Comparison of ENCODE assay signal across 8 cellular contexts in the genomic region with DNA sequence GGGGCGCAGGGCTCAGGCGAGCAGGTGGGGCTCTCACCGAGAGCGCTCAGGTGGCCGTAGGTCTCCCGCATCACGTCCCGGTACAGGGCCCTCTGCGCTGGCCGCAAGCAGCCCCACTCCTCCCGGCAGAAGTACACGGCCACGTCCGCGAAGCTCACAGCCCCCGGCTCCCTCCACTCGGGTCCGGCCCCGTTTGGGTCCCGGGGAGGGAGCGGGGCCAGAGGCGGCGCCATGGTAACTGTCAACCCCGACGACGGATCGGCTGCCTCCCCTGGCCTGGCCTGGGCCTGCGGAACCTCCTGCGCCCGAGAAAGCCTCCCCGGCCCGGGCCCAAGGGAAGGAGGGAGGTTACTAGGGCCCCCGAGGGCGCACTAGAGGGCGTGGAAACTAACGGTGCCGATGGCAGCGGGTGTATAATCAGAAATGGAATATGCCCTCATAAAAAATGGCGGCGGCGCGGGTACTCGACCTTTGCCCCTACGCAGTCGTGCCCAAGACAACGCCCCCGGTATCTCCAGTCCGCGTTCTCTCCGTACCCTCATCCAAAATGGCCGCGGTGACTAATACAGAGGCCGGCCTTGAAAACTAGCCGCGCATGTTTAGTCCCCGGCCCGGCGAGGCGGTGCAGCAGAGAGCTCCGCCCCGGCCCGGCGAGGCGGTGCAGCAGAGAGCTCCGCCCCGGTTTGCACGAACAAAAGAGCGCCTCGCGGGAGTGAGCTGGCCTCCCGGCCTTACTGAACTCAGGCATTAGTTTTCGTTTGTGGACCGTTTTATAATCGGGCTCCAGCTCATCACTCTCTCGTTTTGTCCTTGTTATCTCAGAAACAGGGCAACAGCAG. TPM values are rescaled to one million over a fixed set of nuclear protein-coding genes. Genes with fewer than 3 reads are reported as not detected.
DNase-seq lines count a peak whose midpoint lies in the region; ATAC-seq, FAIRE-seq and TF ChIP-seq lines count a peak whose summit lies in the region.

A gene (minus strand): TSS at position 425 of the 839 bp plus-strand sequence. CDS start 192 bp downstream, at position 233.

- no peak for TF ChIP-seq CTCF in keratinocyte (optimal IDR thresholded peaks at IDR 0.05 in 1 of 3, IDR thresholded peaks at IDR 0.05 in 1 of 3, conservative IDR thresholded peaks at IDR 0.05 in 1 of 3; ENCODE audit: extremely low read depth in 1 of 3, insufficient read depth in 2 of 3, low read length in 3 of 3)

- no peak for FAIRE-seq in keratinocyte (lab: Jason Lieb, UNC)

- no peaks in the 10 kb centered on the region for H3K27me3 ChIP-seq in keratinocyte (ENCODE audit: control insufficient read depth, extremely low read depth, insufficient read depth, low read length)

- H2AFZ ChIP-seq in keratinocyte (ENCODE audit: control insufficient read depth, low read length), result peak within 1 kb of the TSS; percentile 90

- peak within 1 kb of the TSS; percentile 84 for H3K27ac ChIP-seq in keratinocyte (ENCODE audit: control insufficient read depth, insufficient read depth, low read length)

- peaks cover 11% of the 10 kb centered on the region for H3K4me1 ChIP-seq in keratinocyte (ENCODE audit: control insufficient read depth, extremely low read depth, insufficient read depth, low read length)

- no peaks in the 10 kb centered on the region for H3K9me3 ChIP-seq in keratinocyte (ENCODE audit: control insufficient read depth, low read depth, low read length)

- H3K4me3 ChIP-seq in keratinocyte (ENCODE audit: control insufficient read depth in 2 of 3, extremely low read depth in 1 of 3, insufficient read depth in 2 of 3, low read depth in 1 of 3, low read length in 3 of 3), result peak within 1 kb of the TSS; percentile 70 to 86 (median 83)

- peaks cover 18% of the 10 kb centered on the region for H3K79me2 ChIP-seq in keratinocyte (ENCODE audit: control insufficient read depth, insufficient read depth, low read length)

- ATAC-seq in GM19035 (IDR thresholded peaks at IDR 0.05; ENCODE audit: unreplicated experiment) (peak; percentile 93), HG03354 (IDR thresholded peaks at IDR 0.05; ENCODE audit: poor library complexity, severe bottlenecking, unreplicated experiment) (peak; percentile 91)

- H3K9me1 ChIP-seq in keratinocyte (ENCODE audit: control insufficient read depth, extremely low read depth, insufficient read depth, low read length), result no peaks in the 10 kb centered on the region

- peak within 1 kb of the TSS; percentile 85 for H3K4me2 ChIP-seq in keratinocyte (ENCODE audit: control insufficient read depth, extremely low read depth, insufficient read depth, low read depth, low read length)

- peaks cover 0 to 8% of the 10 kb centered on the region in 2 experiments for H3K36me3 ChIP-seq in keratinocyte (ENCODE audit: control insufficient read depth in 2 of 2, extremely low read depth in 1 of 2, insufficient read depth in 2 of 2, low read length in 2 of 2)

- dilution Hi-C loops in keratinocyte (cut with MboI; ENCODE audit: extremely low pct_ligation_motif_present, low sequenced_read_pairs), result no loop called here

- H4K20me1 ChIP-seq in keratinocyte (ENCODE audit: control insufficient read depth, extremely low read depth, insufficient read depth, low read length), result no peaks in the 10 kb centered on the region

- peak; percentile 94 to 96 for DNase-seq in AML-193 (lab: John Stamatoyannopoulos, UW)
- peak; percentile 98 for DNase-seq in NCI-H460 (ENCODE audit: extremely low read depth, low read depth)
- peak; percentile 96 for DNase-seq in activated CD4-positive, CD25-positive, alpha-beta regulatory T cell treated with anti-CD3 and anti-CD28 coated beads, Interleukin-2, amount 50 U/mL, for 72 hours
- DNase-seq in cerebellar nuclear complex (lab: John Stamatoyannopoulos, UW), result peak; percentile 67 to 94
- peak; percentile 81 for DNase-seq in keratinocyte (ENCODE audit: low read depth, low spot score)
- DNase-seq in stimulated activated CD4-positive, alpha-beta T cell treated with anti-CD3 and anti-CD28 coated beads, Interleukin-15, amount 100 ng/mL, for 1 hour (ENCODE audit: low read depth in 1 of 2, low spot score in 1 of 2), result peak; percentile 91 to 93

- peak within 1 kb of the TSS; percentile 91 for H3K9ac ChIP-seq in keratinocyte (ENCODE audit: control insufficient read depth, extremely low read depth, insufficient read depth, low read length)

RNA-seq across cellular contexts. Expression of the gene that starts here (rescaled TPM):
- total RNA-seq in NCI-H460 (2014; rRNA removed; shearing (Covaris generic)), result 7.7 and 8.5 TPM in 2 replicates
- 18.9 and 20.9 TPM in 2 replicates for polyA plus RNA-seq in NCI-H460 (2014; cell fraction: nucleus; rRNA removed)
- polyA plus RNA-seq in keratinocyte, result 1.6 to 2.3 TPM (median 1.6 TPM) in 3 replicates
- polyA plus RNA-seq in keratinocyte (2011; ENCODE audit: low read depth), result 0.31 TPM
- polyA plus RNA-seq in keratinocyte (2011; cell fraction: cytosol; rRNA removed), result 1.3 and 1.5 TPM in 2 replicates
- 2.9 and 4.0 TPM in 2 replicates for polyA plus RNA-seq in keratinocyte (2011; cell fraction: nucleus; rRNA removed)
- 1.7 and 2.8 TPM in 2 replicates for polyA plus RNA-seq in keratinocyte (2012; ENCODE audit: low replicate concordance)
- 0.86 to 1.3 TPM (median 1.2 TPM) in 3 replicates for polyA minus RNA-seq in keratinocyte
- 3.3 TPM for polyA minus RNA-seq in keratinocyte (2011; cell fraction: cytosol; rRNA and poly(A)+ RNA removed)
- 3.0 and 3.3 TPM in 2 replicates for polyA minus RNA-seq in keratinocyte (2011; cell fraction: nucleus; rRNA and poly(A)+ RNA removed)

Comparison
In these comparisons a context has a peak if more than half of its experiments do, and no peak if none do; other contexts are left out.
1. Peak in every context shown above with its lines: DNase-seq, ATAC-seq, H3K4me3 ChIP-seq and H3K27ac ChIP-seq.